ENCODE assay signal across 27 cellular contexts in genomic region chr6:41649596-41649995, GRCh38. TPM values are rescaled to one million over a fixed set of nuclear protein-coding genes. Genes with fewer than 3 reads are reported as not detected.
DNase-seq lines count a peak whose midpoint lies in the region; ATAC-seq, FAIRE-seq and TF ChIP-seq lines count a peak whose summit lies in the region.
"Had no signal": no experiment of that assay in that cellular context is flagged by ENCODE, and none has a peak within 500 bp of the region (broad histone marks: within the 10 kb centered on the region; RNA-seq: fewer than 3 reads in every experiment).

No MANE protein-coding gene starts in this region.

- peak overlapping the region; percentile 65 for H3K4me3 Mint-ChIP-seq in endothelial cell (ENCODE audit: unreplicated experiment)
- H3K4me3 Mint-ChIP-seq in activated T-cell treated with anti-CD3 and anti-CD28 coated beads, Interleukin-2, amount 50 U/mL, for 72 hours: no peak overlapping the region
- H3K4me3 Mint-ChIP-seq: CD4-positive, alpha-beta T cell had no signal

- H3K4me3 ChIP-seq in H7 (ENCODE audit: insufficient read depth, low read depth, low read length) (no peak overlapping the region), aorta (ENCODE audit: low read length in 2 of 2) (no peak overlapping the region), hepatocyte (no peak overlapping the region), pancreas (no peak overlapping the region)
- H3K4me3 ChIP-seq: BLaER1 treated with 17β-estradiol and CSF1 and Interleukin-3, amounts not matched to agents 10 nM and 100 nM; GM12878 had no signal

- H3K27me3 Mint-ChIP-seq in endothelial cell (ENCODE audit: unreplicated experiment): peaks cover 13% of the 10 kb centered on the region
- no peaks in the 10 kb centered on the region for H3K27me3 Mint-ChIP-seq in activated T-cell treated with anti-CD3 and anti-CD28 coated beads, Interleukin-2, amount 50 U/mL, for 72 hours (ENCODE audit: low read depth)

- H3K4me1 Mint-ChIP-seq in endothelial cell (ENCODE audit: unreplicated experiment): peaks cover 36% of the 10 kb centered on the region
- H3K4me1 Mint-ChIP-seq in activated T-cell treated with anti-CD3 and anti-CD28 coated beads, Interleukin-2, amount 50 U/mL, for 72 hours (ENCODE audit: low read depth): no peaks in the 10 kb centered on the region

- no peaks in the 10 kb centered on the region for H3K27me3 ChIP-seq in H7 (ENCODE audit: control insufficient read depth, insufficient read depth, low read length)
- no peaks in the 10 kb centered on the region for H3K27me3 ChIP-seq in aorta (ENCODE audit: control insufficient read depth in 1 of 2, insufficient read depth in 2 of 2, low read length in 1 of 2)
- H3K27me3 ChIP-seq in hepatocyte: no peaks in the 10 kb centered on the region
- no peaks in the 10 kb centered on the region for H3K27me3 ChIP-seq in pancreas
- H3K27me3 ChIP-seq: BLaER1 treated with 17β-estradiol and CSF1 and Interleukin-3, amounts not matched to agents 10 nM and 100 nM had no signal

- peak overlapping the region; percentile 18 for H3K27ac Mint-ChIP-seq in endothelial cell (ENCODE audit: unreplicated experiment)
- no peak overlapping the region for H3K27ac Mint-ChIP-seq in activated T-cell treated with anti-CD3 and anti-CD28 coated beads, Interleukin-2, amount 50 U/mL, for 72 hours
- H3K27ac Mint-ChIP-seq: CD4-positive, alpha-beta T cell had no signal

- intact Hi-C loops in aorta (cut with DNase I): no loop called here
- intact Hi-C loops in pancreas (cut with DNase I): no loop called here

- WGBS in aorta, 2 donors: 79 to 88% methylated on average over 10 of the region's 10 CpGs
- WGBS in hepatocyte (ENCODE audit: low lambda C conversion rate, missing lambda C conversion rate): 92% methylated on average over 10 of the region's 10 CpGs
- 73 to 85% methylated on average over 10 of the region's 10 CpGs for WGBS in pancreas, 2 donors

- peaks cover 27% of the 10 kb centered on the region for H4K20me1 ChIP-seq in hepatocyte (ENCODE audit: insufficient read depth, poor library complexity, severe bottlenecking)

- ATAC-seq in aorta (ENCODE audit: low FRiP score): no peak
- ATAC-seq in activated T-cell treated with anti-CD3 and anti-CD28 coated beads, Interleukin-2, amount 50 U/mL, for 72 hours (replicated peaks in 1 of 2): no peak
- ATAC-seq in pancreas: no peak
- ATAC-seq: GM12878, HCT116, HepG2, Panc1 had no signal

- H3K9me3 ChIP-seq in aorta (ENCODE audit: control insufficient read depth, low read length) (no peaks in the 10 kb centered on the region), hepatocyte (ENCODE audit: low read depth) (no peaks in the 10 kb centered on the region), pancreas (no peaks in the 10 kb centered on the region)
- H3K9me3 ChIP-seq: BLaER1 treated with 17β-estradiol and CSF1 and Interleukin-3, amounts not matched to agents 10 nM and 100 nM had no signal

- no peak for FAIRE-seq in pancreas (lab: Jason Lieb, UNC)
- FAIRE-seq: A204.1, GM12878, HepG2 had no signal

- no peak overlapping the region for H2AFZ ChIP-seq in hepatocyte

- peaks cover 44% of the 10 kb centered on the region for H3K36me3 Mint-ChIP-seq in endothelial cell (ENCODE audit: low read depth, unreplicated experiment)
- no peaks in the 10 kb centered on the region for H3K36me3 Mint-ChIP-seq in activated T-cell treated with anti-CD3 and anti-CD28 coated beads, Interleukin-2, amount 50 U/mL, for 72 hours (ENCODE audit: insufficient read depth in 2 of 2)

- TF ChIP-seq CTCF in endothelial cell (IDR thresholded peaks at IDR 0.05; ENCODE audit: unreplicated experiment) (no peak), hepatocyte (IDR thresholded peaks at IDR 0.05; ENCODE audit: poor library complexity) (no peak), pancreas (IDR thresholded peaks at IDR 0.05) (no peak)

- no peak overlapping the region for H3K4me2 ChIP-seq in hepatocyte
- H3K4me2 ChIP-seq: BLaER1 treated with 17β-estradiol and CSF1 and Interleukin-3, amounts not matched to agents 10 nM and 100 nM had no signal

- H3K9me2 ChIP-seq in hepatocyte (replicated peaks; ENCODE audit: insufficient read depth): no peaks in the 10 kb centered on the region

- H3K36me3 ChIP-seq in H7 (replicated peaks; ENCODE audit: control insufficient read depth, insufficient read depth, low read length) (peaks cover 6% of the 10 kb centered on the region), aorta (ENCODE audit: control insufficient read depth in 1 of 2, insufficient read depth in 2 of 2, low read length in 1 of 2) (no peaks in the 10 kb centered on the region), hepatocyte (replicated peaks; ENCODE audit: insufficient read depth, low read depth) (no peaks in the 10 kb centered on the region), pancreas (no peaks in the 10 kb centered on the region)

- H3K79me2 ChIP-seq in hepatocyte: peaks cover 7% of the 10 kb centered on the region

- H3K4me1 ChIP-seq in aorta (ENCODE audit: control insufficient read depth in 1 of 2, insufficient read depth in 2 of 2, low read length in 2 of 2) (no peaks in the 10 kb centered on the region), hepatocyte (ENCODE audit: insufficient read depth) (peaks cover 28% of the 10 kb centered on the region), pancreas (no peaks in the 10 kb centered on the region)

- H3K9me3 Mint-ChIP-seq in endothelial cell (ENCODE audit: unreplicated experiment): no peaks in the 10 kb centered on the region
- no peaks in the 10 kb centered on the region for H3K9me3 Mint-ChIP-seq in activated T-cell treated with anti-CD3 and anti-CD28 coated beads, Interleukin-2, amount 50 U/mL, for 72 hours
- H3K9me3 Mint-ChIP-seq: CD4-positive, alpha-beta T cell had no signal

- DNase-seq in H7 (peak; percentile 28), endothelial cell (ENCODE audit: low spot score) (no peak), mesenteric fat pad (ENCODE audit: low spot score) (peak; percentile 77), aorta (peak; percentile 16 to 51), hepatocyte (ENCODE audit: low spot score) (no peak), pancreas (no peak)
- no peak for DNase-seq in activated T-cell treated with anti-CD3 and anti-CD28 coated beads, Interleukin-2, amount 50 U/mL, for 72 hours
- DNase-seq: AML-193; CD4-positive, alpha-beta T cell; DMS53; GOT3; Karpas-422; NCI-H1092; NCI-H1417 treated with DMSO at 0.1 percent for 48 hours; NCI-H1694 treated with DMSO at 0.1 percent for 48 hours; NCI-H2081 treated with DMSO at 0.1 percent for 48 hours; NCI-H2171; NCI-H226; NCI-H510A; NCI-H69 had no signal

- no peak overlapping the region for H3K27ac ChIP-seq in aorta (ENCODE audit: low read depth in 1 of 2, low read length in 2 of 2)
- H3K27ac ChIP-seq in hepatocyte: no peak overlapping the region
- no peak overlapping the region for H3K27ac ChIP-seq in pancreas

RNA-seq across cellular contexts. Expression of gene MDFI, which starts 11.3 kb away (rescaled TPM):
- total RNA-seq in H7 (2014; rRNA removed; shearing (Covaris generic)): 205 and 262 TPM in 2 replicates
- total RNA-seq in endothelial cell (ENCODE audit: unreplicated experiment): 285 TPM
- total RNA-seq in mesenteric fat pad: 21.7 TPM
- 10 to 100 TPM in 1 of 2 donors, 1 to 10 TPM in 1; 9.3 to 22.3 TPM for total RNA-seq in aorta
- polyA plus RNA-seq in aorta: 1 to 10 TPM in 1 of 2 donors, under 1 TPM in 1; 0.13 to 5.4 TPM
- total RNA-seq in hepatocyte: 106 and 115 TPM in 2 replicates
- 28.2 and 45.2 TPM in 2 replicates for polyA plus RNA-seq in hepatocyte
- total RNA-seq in activated T-cell treated with anti-CD3 and anti-CD28 coated beads, Interleukin-2, amount 50 U/mL, for 72 hours: not detected
- total RNA-seq in pancreas: 1 to 10 TPM in 5 of 6 donors, under 1 TPM in 1; 0.46 to 7.4 (median 1.8) TPM
- polyA plus RNA-seq in pancreas: 1 to 10 TPM; 2.0 to 5.6 TPM
- total RNA-seq: CD4-positive, alpha-beta T cell; G401; GM12878; HepG2 had no signal
- polyA plus RNA-seq: GM12878 had no signal

Comparison
In these comparisons a context has a peak if more than half of its experiments do, and no peak if none do; other contexts are left out.
1. DNase-seq: peak in H7 (single experiment), mesenteric fat pad (single experiment) and aorta (2 of 2); none in endothelial cell (single experiment), hepatocyte (single experiment), activated T-cell treated with anti-CD3 and anti-CD28 coated beads, Interleukin-2, amount 50 U/mL, for 72 hours (0 of 2) and pancreas (0 of 6).